In genomic region chr3:123755508-123755907, GRCh38 we compare ENCODE assay signal across 1 cellular context.
TF ChIP-seq lines count a peak whose summit lies in the region.

No MANE protein-coding gene starts in this region.

TF ChIP-seq in HCT116, 20 proteins besides CTCF, POLR2A, EP300 and RAD21 (continued from another document):
- TF ChIP-seq ZNF274 (IDR thresholded peaks at IDR 0.05; ENCODE audit: low read depth, low read length) (no peak), ZFX (IDR thresholded peaks at IDR 0.05) (no peak), YY1 (IDR thresholded peaks at IDR 0.05; ENCODE audit: extremely low read depth, insufficient replicate concordance, low read depth, low read length) (no peak), SRF (IDR thresholded peaks at IDR 0.05; ENCODE audit: low read depth) (no peak)
